In genomic region chr15:43325039-43325438, GRCh38 we compare ENCODE assay signal across 22 cellular contexts. TPM values are rescaled to one million over a fixed set of nuclear protein-coding genes. Genes with fewer than 3 reads are reported as not detected.
DNase-seq lines count a peak whose midpoint lies in the region; ATAC-seq, FAIRE-seq and TF ChIP-seq lines count a peak whose summit lies in the region.
"Had no signal": no experiment of that assay in that cellular context is flagged by ENCODE, and none has a peak within 500 bp of the region (broad histone marks: within the 10 kb centered on the region; RNA-seq: fewer than 3 reads in every experiment).

No MANE protein-coding gene starts in this region.

- peaks cover 22% of the 10 kb centered on the region for H3K36me3 ChIP-seq in DOHH2 (ENCODE audit: control insufficient read depth, low read length)
- H3K36me3 ChIP-seq in OCI-LY3 (replicated peaks; ENCODE audit: low read depth, low read length), result no peaks in the 10 kb centered on the region
- H3K36me3 ChIP-seq in GM12878 (ENCODE audit: control insufficient read depth in 2 of 2, insufficient read depth in 2 of 2, low read length in 1 of 2), result peaks cover 0 to 8% of the 10 kb centered on the region in 2 experiments; a peak in 2 of 4 replicates

- no peaks in the 10 kb centered on the region for H4K20me1 ChIP-seq in DOHH2 (ENCODE audit: control insufficient read depth, insufficient read depth, low read depth, low read length)
- no peaks in the 10 kb centered on the region for H4K20me1 ChIP-seq in OCI-LY3 (ENCODE audit: insufficient read depth, low read length)
- no peaks in the 10 kb centered on the region for H4K20me1 ChIP-seq in GM12878 (ENCODE audit: control insufficient read depth, insufficient read depth)

- BruUV-seq in GM12878 (replicated peaks; lab: Mats Ljungman, UMichigan), result no TSS peak

- peaks cover 23% of the 10 kb centered on the region for H3K36me3 Mint-ChIP-seq in activated CD8-positive, alpha-beta T cell treated with anti-CD3 and anti-CD28 coated beads for 36 hours (ENCODE audit: low read depth)
- H3K36me3 Mint-ChIP-seq: CD4-positive, CD25-positive, alpha-beta regulatory T cell; IgD-negative memory B cell had no signal

- TF ChIP-seq POLR2A in GM12878 (IDR thresholded peaks at IDR 0.05; ENCODE audit: low read depth, low read length), result no peak

- no peak overlapping the region for H3K27ac ChIP-seq in DOHH2 (ENCODE audit: low read depth, low read length)
- H3K27ac ChIP-seq in OCI-LY3 (ENCODE audit: low read length), result no peak overlapping the region
- H3K27ac ChIP-seq in GM12878 (ENCODE audit: control insufficient read depth, insufficient read depth), result no peak overlapping the region

- no peak overlapping the region for H2AFZ ChIP-seq in OCI-LY3 (ENCODE audit: low read depth, low read length)
- H2AFZ ChIP-seq in GM12878 (ENCODE audit: control insufficient read depth, low read depth, low read length), result no peak overlapping the region

- H3K27ac Mint-ChIP-seq in activated CD8-positive, alpha-beta T cell treated with anti-CD3 and anti-CD28 coated beads for 36 hours, result no peak overlapping the region
- H3K27ac Mint-ChIP-seq: CD4-positive, CD25-positive, alpha-beta regulatory T cell; H9; IgD-negative memory B cell had no signal

- H3K4me2 ChIP-seq in DOHH2 (ENCODE audit: low read length) (peak overlapping the region; percentile 24), OCI-LY3 (ENCODE audit: low read length) (peak overlapping the region; percentile 56), GM12878 (ENCODE audit: control insufficient read depth, insufficient read depth) (0 out of 2 replicates have a peak overlapping the region, but pooled peaks have one; percentile 29)

- H3K9me3 ChIP-seq in DOHH2 (ENCODE audit: control insufficient read depth, insufficient read depth, low read length) (0 out of 2 replicates have a peak, but pooled peaks cover 3% of the 10 kb centered on the region), OCI-LY3 (ENCODE audit: insufficient read depth, low read length) (no peaks in the 10 kb centered on the region), GM12878 (replicated peaks; ENCODE audit: control insufficient read depth, insufficient read depth, low read length) (no peaks in the 10 kb centered on the region)
- H3K9me3 ChIP-seq: BE2C had no signal

- POLR2A ChIA-PET in GM12878 (lab: Charles Lee), result no interaction called here
- POLR2A ChIA-PET in activated CD8-positive, alpha-beta T cell treated with anti-CD3 and anti-CD28 coated beads for 36 hours (lab: Charles Lee), result interaction anchor here (1.0 kb wide), 1 partner anchor 10 kb away, joined by 3 read pairs; no protein-coding TSS in a partner anchor

- TF ChIP-seq RAD21 in GM12878 (IDR thresholded peaks at IDR 0.05; ENCODE audit: insufficient read depth, low read depth, low read length), result no peak

- no peak for FAIRE-seq in GM12878 (lab: Jason Lieb, UNC)
- FAIRE-seq: A204.1, H1, HepG2 had no signal

- 22% methylated on average over 2 of the region's 2 CpGs for WGBS in GM12878 (ENCODE audit: insufficient coverage, insufficient replicate concordance, low lambda C conversion rate, missing lambda C conversion rate)

- TF ChIP-seq EP300 in GM12878 (IDR thresholded peaks at IDR 0.05; ENCODE audit: borderline replicate concordance in 1 of 2, control insufficient read depth in 1 of 2, low read depth in 2 of 2, low read length in 2 of 2), result no peak

- H3K79me2 ChIP-seq in DOHH2 (ENCODE audit: control insufficient read depth, low read length) (peaks cover 21% of the 10 kb centered on the region), OCI-LY3 (ENCODE audit: low read length) (no peaks in the 10 kb centered on the region), GM12878 (ENCODE audit: control insufficient read depth, insufficient read depth, low read length) (peaks cover 17% of the 10 kb centered on the region)

- H3K9ac ChIP-seq in OCI-LY3 (ENCODE audit: low read length) (no peak overlapping the region), GM12878 (ENCODE audit: control insufficient read depth, insufficient read depth, low read length) (no peak overlapping the region)

- ATAC-seq in GM12878 (peak; percentile 10; the same call in 1 of the 3 replicates), GM18873 (IDR thresholded peaks at IDR 0.05; ENCODE audit: low FRiP score, unreplicated experiment) (no peak)
- ATAC-seq in activated CD8-positive, alpha-beta T cell treated with anti-CD3 and anti-CD28 coated beads for 36 hours, result no peak
- ATAC-seq: HepG2 had no signal

- intact Hi-C loops in GM12878 (cut with micrococcal nuclease; ENCODE audit: unreplicated experiment), result no loop called here
- intact Hi-C loops in activated CD8-positive, alpha-beta T cell treated with anti-CD3 and anti-CD28 coated beads for 36 hours (cut with micrococcal nuclease), result no loop called here

- H3K4me3 ChIP-seq in DOHH2 (ENCODE audit: low read length) (no peak overlapping the region), OCI-LY3 (ENCODE audit: low read length) (peak overlapping the region; percentile 25; the same call in 1 of the 2 replicates), GM12878 (no peak overlapping the region)

- peaks cover 4% of the 10 kb centered on the region; the same call in 1 of the 2 replicates for H3F3A ChIP-seq in DOHH2 (ENCODE audit: control insufficient read depth, insufficient read depth)

- peaks cover 21% of the 10 kb centered on the region for H3K4me1 Mint-ChIP-seq in activated CD8-positive, alpha-beta T cell treated with anti-CD3 and anti-CD28 coated beads for 36 hours (ENCODE audit: low read depth)

- H3K9me3 Mint-ChIP-seq in activated CD8-positive, alpha-beta T cell treated with anti-CD3 and anti-CD28 coated beads for 36 hours, result no peaks in the 10 kb centered on the region
- H3K9me3 Mint-ChIP-seq: CD4-positive, CD25-positive, alpha-beta regulatory T cell; CD8-positive, alpha-beta memory T cell; H9; IgD-negative memory B cell had no signal

- in situ Hi-C loops in KBM-7 (cut with MboI; ENCODE audit: low pct_unique_long_range_greater_than_20kb, low sequenced_read_pairs) (no loop called here), GM12878 (cut with MboI) (no loop called here)

- H3K4me1 ChIP-seq in DOHH2 (ENCODE audit: control insufficient read depth, low read length) (peaks cover 45% of the 10 kb centered on the region), OCI-LY3 (ENCODE audit: low read length) (peaks cover 12% of the 10 kb centered on the region), GM12878 (ENCODE audit: control insufficient read depth, insufficient read depth, low read length) (peaks cover 11% of the 10 kb centered on the region)
- H3K4me1 ChIP-seq: BE2C had no signal

- H3K9me2 ChIP-seq in DOHH2 (replicated peaks; ENCODE audit: control insufficient read depth, low read length), result no peaks in the 10 kb centered on the region

- H3K4me3 Mint-ChIP-seq in activated CD8-positive, alpha-beta T cell treated with anti-CD3 and anti-CD28 coated beads for 36 hours, result no peak overlapping the region
- H3K4me3 Mint-ChIP-seq: H9 had no signal

- TF ChIP-seq CTCF in DOHH2 (IDR thresholded peaks at IDR 0.05; ENCODE audit: low read depth, low read length, poor library complexity, severe bottlenecking), result no peak
- TF ChIP-seq CTCF in OCI-LY3 (IDR thresholded peaks at IDR 0.05; ENCODE audit: low read depth, low read length), result no peak
- TF ChIP-seq CTCF in GM12878 (IDR thresholded peaks at IDR 0.05 in 2 of 3, conservative IDR thresholded peaks at IDR 0.05 in 1 of 3; ENCODE audit: control insufficient read depth in 2 of 3, extremely low read depth in 1 of 3, insufficient read depth in 1 of 3, low read depth in 3 of 3, low read length in 3 of 3), result no peak
- no peak for TF ChIP-seq CTCF in activated CD8-positive, alpha-beta T cell treated with anti-CD3 and anti-CD28 coated beads for 36 hours (IDR thresholded peaks at IDR 0.05)

- RAD21 ChIA-PET in GM12878 (lab: Charles Lee; ENCODE audit: unreplicated experiment), result no interaction called here

- SMC1A ChIA-PET in GM12878 (lab: Charles Lee; ENCODE audit: uncharacterized antibody, unreplicated experiment), result interaction anchor here (0.8 to 2.8 kb wide), 3 partner anchors 10 to 321 kb away, joined by 3 to 9 read pairs (median 6); no protein-coding TSS in a partner anchor

- DNase-seq in KBM-7, result peak; percentile 15
- no peak for DNase-seq in GM12878 (ENCODE audit: low read depth, low spot score)
- no peak for DNase-seq in activated CD8-positive, alpha-beta T cell treated with anti-CD3 and anti-CD28 coated beads for 36 hours
- DNase-seq in stimulated activated CD4-positive, alpha-beta T cell treated with anti-CD3 and anti-CD28 coated beads, Interleukin-2, amount 100 ng/mL, for 24 hours, result no peak
- DNase-seq: ACHN; BE2C; C1 segment of cervical spinal cord; CD4-positive, CD25-positive, alpha-beta regulatory T cell; CD8-positive, alpha-beta memory T cell; COR-L47; DMS 273 treated with DMSO at 0.1 percent for 48 hours; DMS53; DND-41; GDM1; H9 had no signal

- H3K27me3 ChIP-seq in DOHH2 (ENCODE audit: control insufficient read depth, low read length), result no peaks in the 10 kb centered on the region
- 0 out of 2 replicates have a peak, but pooled peaks cover 5% of the 10 kb centered on the region for H3K27me3 ChIP-seq in OCI-LY3 (ENCODE audit: low read depth, low read length)
- no peaks in the 10 kb centered on the region for H3K27me3 ChIP-seq in GM12878 (replicated peaks in 1 of 2; ENCODE audit: control insufficient read depth in 2 of 2, insufficient read depth in 2 of 2, low read length in 1 of 2)
- H3K27me3 ChIP-seq: BE2C had no signal

- CTCF ChIA-PET in GM12878 (lab: Yijun Ruan, JAX), result interaction anchor here (1.3 kb wide), 1 partner anchor 40 kb away, joined by 4 read pairs; no protein-coding TSS in a partner anchor
- CTCF ChIA-PET in activated CD8-positive, alpha-beta T cell treated with anti-CD3 and anti-CD28 coated beads for 36 hours (lab: Charles Lee), result interaction anchor here (1.1 kb wide), 1 partner anchor 12 kb away, joined by 3 read pairs; no protein-coding TSS in a partner anchor

- no peaks in the 10 kb centered on the region for H3K27me3 Mint-ChIP-seq in activated CD8-positive, alpha-beta T cell treated with anti-CD3 and anti-CD28 coated beads for 36 hours
- H3K27me3 Mint-ChIP-seq: IgD-negative memory B cell had no signal

RNA-seq across cellular contexts. Expression of gene LCMT2, which starts 5.3 kb away (rescaled TPM):
- 10.5 and 12.6 TPM in 2 replicates for total RNA-seq in GM12878 (2013; cell fraction: nucleolus; rRNA removed)
- total RNA-seq in GM12878 (2014; rRNA removed) (11.3 and 14.1 TPM in 2 replicates), GM12878 (2014; rRNA removed; fragmentation: Illumina TruSeq; extraction: Trizol) (14.1 and 17.2 TPM in 2 replicates), GM12878 (2021) (14.8 TPM in 2 replicates)
- 4.7 TPM for polyA plus RNA-seq in GM12878 (2011; ENCODE audit: low read depth)
- polyA plus RNA-seq in GM12878 (2011; rRNA removed) (14.0 and 15.0 TPM in 2 replicates), GM12878 (2014; fragmentation: Illumina TruSeq; extraction: Trizol) (16.4 and 18.8 TPM in 2 replicates), GM12878 (2014; fragmentation: Nextera tagmentation; extraction: Ambion mirVana) (1 to 10 TPM; 2.1 to 2.4 TPM), GM12878 (2014; rRNA removed) (10.9 and 11.0 TPM in 2 replicates), GM12878 (2016; fragmentation: Nextera tagmentation; extraction: Ambion mirVana) (10 to 100 TPM; 15.3 to 16.6 TPM)
- 10.6 and 12.0 TPM in 2 replicates for polyA plus RNA-seq in GM12878 (2011; cell fraction: cytosol; rRNA removed)
- 10.1 and 12.3 TPM in 2 replicates for polyA plus RNA-seq in GM12878 (2011; cell fraction: nucleus; rRNA removed)
- polyA plus RNA-seq in GM12878 (2012), result 4.1 and 5.7 TPM in 2 replicates
- 27.2 and 33.0 TPM in 2 replicates for polyA minus RNA-seq in GM12878 (2011; rRNA and poly(A)+ RNA removed)
- 6.8 and 7.7 TPM in 2 replicates for polyA minus RNA-seq in GM12878 (2011; cell fraction: cytosol; rRNA and poly(A)+ RNA removed)
- polyA minus RNA-seq in GM12878 (2011; cell fraction: nucleus; rRNA and poly(A)+ RNA removed), result 15.8 and 17.8 TPM in 2 replicates
- total RNA-seq in activated CD8-positive, alpha-beta T cell treated with anti-CD3 and anti-CD28 coated beads for 36 hours, result 1 to 10 TPM; 8.3 to 9.2 TPM

RNA-seq across cellular contexts. Expression of gene TGM7, which starts 23.0 kb away (rescaled TPM):
- total RNA-seq in GM12878 (2013; cell fraction: nucleolus; rRNA removed), result not detected in 2 replicates
- not detected in 2 replicates for total RNA-seq in GM12878 (2014; rRNA removed)
- not detected in 2 replicates for total RNA-seq in GM12878 (2014; rRNA removed; fragmentation: Illumina TruSeq; extraction: Trizol)
- not detected in 2 replicates for total RNA-seq in GM12878 (2021)
- not detected for polyA plus RNA-seq in GM12878 (2011; ENCODE audit: low read depth)
- not detected in 2 replicates for polyA plus RNA-seq in GM12878 (2011; rRNA removed)
- polyA plus RNA-seq in GM12878 (2011; cell fraction: cytosol; rRNA removed), result not detected in 2 replicates
- not detected in 2 replicates for polyA plus RNA-seq in GM12878 (2011; cell fraction: nucleus; rRNA removed)
- polyA plus RNA-seq in GM12878 (2012), result not detected in 2 replicates
- not detected in 2 replicates for polyA plus RNA-seq in GM12878 (2014; fragmentation: Illumina TruSeq; extraction: Trizol)
- not detected for polyA plus RNA-seq in GM12878 (2014; fragmentation: Nextera tagmentation; extraction: Ambion mirVana)
- not detected in 2 replicates for polyA plus RNA-seq in GM12878 (2014; rRNA removed)
- polyA plus RNA-seq in GM12878 (2016; fragmentation: Nextera tagmentation; extraction: Ambion mirVana), result not detected
- polyA minus RNA-seq in GM12878 (2011; rRNA and poly(A)+ RNA removed), result not detected in 2 replicates
- not detected in 2 replicates for polyA minus RNA-seq in GM12878 (2011; cell fraction: cytosol; rRNA and poly(A)+ RNA removed)
- polyA minus RNA-seq in GM12878 (2011; cell fraction: nucleus; rRNA and poly(A)+ RNA removed), result not detected in 2 replicates
- total RNA-seq in activated CD8-positive, alpha-beta T cell treated with anti-CD3 and anti-CD28 coated beads for 36 hours, result not detected
- total RNA-seq: CD4-positive, CD25-positive, alpha-beta regulatory T cell; CD8-positive, alpha-beta memory T cell; H1; H9; HepG2 had no signal
- polyA plus RNA-seq: CD4-positive, CD25-positive, alpha-beta regulatory T cell; CD8-positive, alpha-beta memory T cell; HepG2; IgD-negative memory B cell had no signal

RNA-seq across cellular contexts. Expression of gene ZSCAN29, which starts 45.8 kb away (rescaled TPM):
- total RNA-seq in GM12878 (2013; cell fraction: nucleolus; rRNA removed), result 39.9 and 41.7 TPM in 2 replicates
- 22.4 and 24.8 TPM in 2 replicates for total RNA-seq in GM12878 (2014; rRNA removed)
- 17.9 TPM in 2 replicates for total RNA-seq in GM12878 (2014; rRNA removed; fragmentation: Illumina TruSeq; extraction: Trizol)
- 26.0 and 26.9 TPM in 2 replicates for total RNA-seq in GM12878 (2021)
- polyA plus RNA-seq in GM12878 (2011; ENCODE audit: low read depth), result 6.0 TPM
- 13.6 and 13.7 TPM in 2 replicates for polyA plus RNA-seq in GM12878 (2011; rRNA removed)
- 10.4 and 11.0 TPM in 2 replicates for polyA plus RNA-seq in GM12878 (2011; cell fraction: cytosol; rRNA removed)
- 14.7 and 21.3 TPM in 2 replicates for polyA plus RNA-seq in GM12878 (2011; cell fraction: nucleus; rRNA removed)
- polyA plus RNA-seq in GM12878 (2012), result 10.5 and 10.9 TPM in 2 replicates
- 15.6 and 17.0 TPM in 2 replicates for polyA plus RNA-seq in GM12878 (2014; fragmentation: Illumina TruSeq; extraction: Trizol)
- 1 to 10 TPM; 1.7 to 2.3 TPM for polyA plus RNA-seq in GM12878 (2014; fragmentation: Nextera tagmentation; extraction: Ambion mirVana)
- 18.1 and 19.4 TPM in 2 replicates for polyA plus RNA-seq in GM12878 (2014; rRNA removed)
- 10 to 100 TPM; 10.1 to 12.3 TPM for polyA plus RNA-seq in GM12878 (2016; fragmentation: Nextera tagmentation; extraction: Ambion mirVana)
- polyA minus RNA-seq in GM12878 (2011; rRNA and poly(A)+ RNA removed), result 14.8 and 18.2 TPM in 2 replicates
- polyA minus RNA-seq in GM12878 (2011; cell fraction: cytosol; rRNA and poly(A)+ RNA removed), result 8.2 and 9.7 TPM in 2 replicates
- polyA minus RNA-seq in GM12878 (2011; cell fraction: nucleus; rRNA and poly(A)+ RNA removed), result 13.3 and 18.7 TPM in 2 replicates
- total RNA-seq in activated CD8-positive, alpha-beta T cell treated with anti-CD3 and anti-CD28 coated beads for 36 hours, result 10 to 100 TPM; 20.9 to 23.8 TPM

RNA-seq across cellular contexts. Expression of gene TUBGCP4, which starts 45.9 kb away (rescaled TPM):
- 75.7 and 85.5 TPM in 2 replicates for total RNA-seq in GM12878 (2013; cell fraction: nucleolus; rRNA removed)
- total RNA-seq in GM12878 (2014; rRNA removed) (22.9 and 28.9 TPM in 2 replicates), GM12878 (2014; rRNA removed; fragmentation: Illumina TruSeq; extraction: Trizol) (15.0 and 17.8 TPM in 2 replicates), GM12878 (2021) (26.1 and 27.3 TPM in 2 replicates)
- polyA plus RNA-seq in GM12878 (2011; ENCODE audit: low read depth), result 9.5 TPM
- polyA plus RNA-seq in GM12878 (2011; rRNA removed) (27.2 and 27.5 TPM in 2 replicates), GM12878 (2014; fragmentation: Illumina TruSeq; extraction: Trizol) (22.3 and 24.7 TPM in 2 replicates), GM12878 (2014; fragmentation: Nextera tagmentation; extraction: Ambion mirVana) (1 to 10 TPM; 6.3 to 8.0 TPM), GM12878 (2014; rRNA removed) (18.3 and 21.2 TPM in 2 replicates), GM12878 (2016; fragmentation: Nextera tagmentation; extraction: Ambion mirVana) (10 to 100 TPM; 34.7 to 39.1 TPM)
- polyA plus RNA-seq in GM12878 (2011; cell fraction: cytosol; rRNA removed), result 22.2 and 22.9 TPM in 2 replicates
- polyA plus RNA-seq in GM12878 (2011; cell fraction: nucleus; rRNA removed), result 27.2 and 33.6 TPM in 2 replicates
- 10.2 and 11.6 TPM in 2 replicates for polyA plus RNA-seq in GM12878 (2012)
- 37.2 and 38.1 TPM in 2 replicates for polyA minus RNA-seq in GM12878 (2011; rRNA and poly(A)+ RNA removed)
- 17.0 and 21.8 TPM in 2 replicates for polyA minus RNA-seq in GM12878 (2011; cell fraction: cytosol; rRNA and poly(A)+ RNA removed)
- polyA minus RNA-seq in GM12878 (2011; cell fraction: nucleus; rRNA and poly(A)+ RNA removed), result 29.6 and 49.8 TPM in 2 replicates
- total RNA-seq in activated CD8-positive, alpha-beta T cell treated with anti-CD3 and anti-CD28 coated beads for 36 hours, result 10 to 100 TPM; 32.9 to 33.4 TPM

RNA-seq across cellular contexts. Expression of gene TGM5, which starts 58.3 kb away (rescaled TPM):
- 115 and 131 TPM in 2 replicates for total RNA-seq in GM12878 (2013; cell fraction: nucleolus; rRNA removed)
- 4.5 and 5.6 TPM in 2 replicates for total RNA-seq in GM12878 (2014; rRNA removed)
- total RNA-seq in GM12878 (2014; rRNA removed; fragmentation: Illumina TruSeq; extraction: Trizol), result 4.2 and 5.0 TPM in 2 replicates
- total RNA-seq in GM12878 (2021), result 4.4 and 5.6 TPM in 2 replicates
- polyA plus RNA-seq in GM12878 (2011; ENCODE audit: low read depth), result 2.8 TPM
- polyA plus RNA-seq in GM12878 (2011; rRNA removed), result 25.1 and 27.1 TPM in 2 replicates
- 39.2 and 44.1 TPM in 2 replicates for polyA plus RNA-seq in GM12878 (2011; cell fraction: cytosol; rRNA removed)
- polyA plus RNA-seq in GM12878 (2011; cell fraction: nucleus; rRNA removed), result 84.0 and 103 TPM in 2 replicates
- polyA plus RNA-seq in GM12878 (2012), result 2.4 and 4.6 TPM in 2 replicates
- 5.3 and 6.5 TPM in 2 replicates for polyA plus RNA-seq in GM12878 (2014; fragmentation: Illumina TruSeq; extraction: Trizol)
- polyA plus RNA-seq in GM12878 (2014; fragmentation: Nextera tagmentation; extraction: Ambion mirVana), result 1 to 10 TPM; 5.0 to 6.1 TPM
- 5.1 and 6.6 TPM in 2 replicates for polyA plus RNA-seq in GM12878 (2014; rRNA removed)
- 1 to 10 TPM; 7.8 to 8.5 TPM for polyA plus RNA-seq in GM12878 (2016; fragmentation: Nextera tagmentation; extraction: Ambion mirVana)
- polyA minus RNA-seq in GM12878 (2011; rRNA and poly(A)+ RNA removed), result 30.9 and 34.8 TPM in 2 replicates
- polyA minus RNA-seq in GM12878 (2011; cell fraction: cytosol; rRNA and poly(A)+ RNA removed), result 6.9 and 8.3 TPM in 2 replicates
- polyA minus RNA-seq in GM12878 (2011; cell fraction: nucleus; rRNA and poly(A)+ RNA removed), result 20.3 and 22.2 TPM in 2 replicates
- total RNA-seq in activated CD8-positive, alpha-beta T cell treated with anti-CD3 and anti-CD28 coated beads for 36 hours, result under 1 TPM; 0.11 to 0.22 TPM
- total RNA-seq: CD4-positive, CD25-positive, alpha-beta regulatory T cell; H1; H9 had no signal
- polyA plus RNA-seq: CD4-positive, CD25-positive, alpha-beta regulatory T cell; CD8-positive, alpha-beta memory T cell; H1; IgD-negative memory B cell had no signal
